ENCODE assay signal across 7 cellular contexts in the genomic region with DNA sequence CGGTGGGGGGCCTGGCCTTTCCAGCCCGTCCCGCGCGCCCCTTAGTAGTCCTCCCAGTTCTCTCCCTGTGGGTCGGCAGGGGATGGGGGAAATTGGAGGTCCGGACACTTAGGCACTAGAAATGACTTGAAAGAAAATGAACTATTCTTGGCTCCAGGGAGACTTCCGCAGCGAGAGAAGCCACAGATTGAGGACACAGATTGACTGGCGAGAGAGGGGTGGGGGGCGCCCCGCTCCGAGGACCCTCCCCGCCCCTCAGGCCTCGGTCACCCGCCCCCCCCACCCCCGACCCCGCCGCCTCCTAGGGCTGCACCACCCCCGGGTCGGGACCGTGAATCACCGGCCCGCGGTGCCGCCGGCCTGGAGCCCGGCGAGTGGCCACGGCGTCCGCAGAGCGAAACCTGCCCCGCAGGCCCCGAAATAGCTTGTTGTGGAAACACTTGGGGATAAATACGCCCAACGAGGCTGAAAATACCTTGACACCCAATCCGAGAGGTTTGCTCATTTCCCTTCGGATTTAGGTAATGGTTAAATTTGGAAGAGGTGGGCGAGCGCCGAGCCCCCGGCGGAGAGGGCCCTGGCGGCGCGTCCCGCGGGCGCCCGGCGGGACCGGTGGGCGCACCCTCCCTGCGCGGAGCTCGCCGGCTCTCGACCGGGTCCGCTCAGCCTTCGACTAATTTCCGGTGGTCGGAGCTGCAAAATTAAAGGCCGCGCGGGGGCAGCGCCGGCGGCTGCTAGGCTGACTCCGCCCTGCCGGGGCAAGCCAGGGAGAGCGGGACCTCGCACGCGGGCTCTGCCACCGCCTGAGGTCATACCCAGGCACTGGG. TPM values are rescaled to one million over a fixed set of nuclear protein-coding genes. Genes with fewer than 3 reads are reported as not detected.
DNase-seq lines count a peak whose midpoint lies in the region; ATAC-seq and TF ChIP-seq lines count a peak whose summit lies in the region.

Gene GFI1, minus strand, starts transcription at position 675 of the 827 bp plus-strand sequence. CDS start 3,438 bp downstream, outside the sequence.

- H3K9me2 ChIP-seq in hepatocyte (replicated peaks; ENCODE audit: insufficient read depth): no peaks in the 10 kb centered on the region

- peak within 1 kb of the TSS; percentile 75 for H3K9ac ChIP-seq in OCI-LY3 (ENCODE audit: low read length)

- no peaks in the 10 kb centered on the region for H3K79me2 ChIP-seq in OCI-LY3 (ENCODE audit: low read length)
- H3K79me2 ChIP-seq in hepatocyte: no peaks in the 10 kb centered on the region

- H3K4me3 ChIP-seq in OCI-LY3 (ENCODE audit: low read length): peak within 1 kb of the TSS; percentile 90
- H3K4me3 ChIP-seq in hepatocyte: peak within 1 kb of the TSS; percentile 42

- H3K4me1 ChIP-seq in OCI-LY3 (ENCODE audit: low read length) (peaks cover 6% of the 10 kb centered on the region; the same call in 1 of the 2 replicates), hepatocyte (ENCODE audit: insufficient read depth) (peaks cover 44% of the 10 kb centered on the region)

- TF ChIP-seq CTCF in OCI-LY3 (IDR thresholded peaks at IDR 0.05; ENCODE audit: low read depth, low read length) (no peak; the same call in 1 of the 2 replicates), hepatocyte (IDR thresholded peaks at IDR 0.05; ENCODE audit: poor library complexity) (no peak)

- no peaks in the 10 kb centered on the region for H4K20me1 ChIP-seq in OCI-LY3 (ENCODE audit: insufficient read depth, low read length)
- peaks cover 7% of the 10 kb centered on the region for H4K20me1 ChIP-seq in hepatocyte (ENCODE audit: insufficient read depth, poor library complexity, severe bottlenecking)

- H3K36me3 ChIP-seq in OCI-LY3 (replicated peaks; ENCODE audit: low read depth, low read length) (no peaks in the 10 kb centered on the region), hepatocyte (replicated peaks; ENCODE audit: insufficient read depth, low read depth) (no peaks in the 10 kb centered on the region)

- H2AFZ ChIP-seq in OCI-LY3 (ENCODE audit: low read depth, low read length) (peak within 1 kb of the TSS; percentile 83; the same call in 1 of the 2 replicates), hepatocyte (peak within 1 kb of the TSS; percentile 66)

- peak within 1 kb of the TSS; percentile 87 for H3K4me2 ChIP-seq in OCI-LY3 (ENCODE audit: low read length)
- peak within 1 kb of the TSS; percentile 97 for H3K4me2 ChIP-seq in hepatocyte

- DNase-seq in activated gamma-delta T cell treated with anti-CD3 and anti-CD28 coated beads, Interleukin-2, amount 50 U/mL, for 16 hours (ENCODE audit: low read depth): peak; percentile 58
- DNase-seq in hepatocyte (ENCODE audit: low spot score) (peak; percentile 43), UCSD-AML1 (lab: John Stamatoyannopoulos, UW; ENCODE audit: unreplicated experiment) (no peak)
- peak; percentile 65 for DNase-seq in stimulated activated CD4-positive, alpha-beta T cell treated with anti-CD3 and anti-CD28 coated beads, Interleukin-12 subunit alpha, Interleukin-12 subunit beta, amount 100 ng/mL, for 4 hours

- H3K9me3 ChIP-seq in OCI-LY3 (ENCODE audit: insufficient read depth, low read length) (no peaks in the 10 kb centered on the region), hepatocyte (ENCODE audit: low read depth) (no peaks in the 10 kb centered on the region)

- H3K27ac ChIP-seq in OCI-LY3 (ENCODE audit: low read length) (peak within 1 kb of the TSS; percentile 73), hepatocyte (no peak within 1 kb of the TSS)

- ATAC-seq in GM18517 (IDR thresholded peaks at IDR 0.05; ENCODE audit: unreplicated experiment) (peak; percentile 27), HG02763 (IDR thresholded peaks at IDR 0.05; ENCODE audit: unreplicated experiment) (peak; percentile 21)

- 1% methylated on average over 59 of the region's 77 CpGs for WGBS in hepatocyte (ENCODE audit: low lambda C conversion rate, missing lambda C conversion rate)

- H3K27me3 ChIP-seq in OCI-LY3 (ENCODE audit: low read depth, low read length) (peaks cover 7% of the 10 kb centered on the region), hepatocyte (peaks cover 94% of the 10 kb centered on the region)

RNA-seq across cellular contexts. Expression of gene GFI1, which starts in this region (rescaled TPM):
- 0.10 and 0.24 TPM in 2 replicates for total RNA-seq in hepatocyte
- 0.41 TPM in 1 of 2 replicates, not detected in the other for polyA plus RNA-seq in hepatocyte

Comparison
In these comparisons a context has a peak if more than half of its experiments do, and no peak if none do; other contexts are left out.
1. Peak in DNase-seq, H3K4me3 ChIP-seq and H3K4me2 ChIP-seq in hepatocyte; RNA of the gene not detected or under 1 TPM.